Comparison of ENCODE assay signal across 1 cellular context in the genomic region with DNA sequence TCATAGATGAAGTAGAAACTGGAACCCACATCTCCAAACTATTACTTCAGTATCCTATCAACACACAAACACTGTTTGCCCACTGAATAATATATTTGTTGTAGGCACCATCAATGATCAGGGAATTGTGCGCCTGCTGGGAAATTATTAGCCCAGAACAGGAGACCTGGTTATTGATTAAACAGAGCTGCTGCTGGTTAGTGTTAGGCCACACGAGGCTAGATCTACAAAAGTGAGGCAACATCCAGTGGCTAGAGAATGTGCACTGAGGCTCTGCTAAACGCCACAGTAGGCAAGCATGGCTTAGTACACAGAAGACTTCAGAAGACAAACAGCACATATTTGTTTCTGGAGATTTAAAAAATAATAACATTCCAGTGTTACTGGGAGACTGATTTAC.
TF ChIP-seq lines count a peak whose summit lies in the region.

No MANE protein-coding gene starts in this region.

TF ChIP-seq in HepG2, 621 proteins besides CTCF, POLR2A, EP300 and RAD21 (continued from another document and continues in another):
- TF ChIP-seq TBX2 (CRISPR knock-in tag; IDR thresholded peaks at IDR 0.05; ENCODE audit: borderline replicate concordance) (peak; percentile 66; the same call in 1 of the 2 replicates), HNF4G (IDR thresholded peaks at IDR 0.05; ENCODE audit: borderline replicate concordance, low read depth, low read length) (no peak), HNF4G (CRISPR knock-in tag; IDR thresholded peaks at IDR 0.05; ENCODE audit: borderline replicate concordance, low read depth) (no peak), MAFF (IDR thresholded peaks at IDR 0.05; ENCODE audit: low read depth, low read length) (no peak), MATR3 (CRISPR knock-in tag; IDR thresholded peaks at IDR 0.05) (no peak), ZBTB42 (CRISPR knock-in tag; IDR thresholded peaks at IDR 0.05) (no peak), CBX1 (IDR thresholded peaks at IDR 0.05; ENCODE audit: low read depth) (no peak), NONO (IDR thresholded peaks at IDR 0.05) (no peak), NONO (CRISPR knock-in tag; conservative IDR thresholded peaks at IDR 0.05) (no peak), PHB2 (IDR thresholded peaks at IDR 0.05; ENCODE audit: partially characterized antibody) (no peak), HNRNPK (IDR thresholded peaks at IDR 0.05; ENCODE audit: low read depth, low read length, poor library complexity, severe bottlenecking) (no peak), SALL1 (CRISPR knock-in tag; IDR thresholded peaks at IDR 0.05) (peak; percentile 57; the same call in 1 of the 2 replicates), RELA (CRISPR knock-in tag; IDR thresholded peaks at IDR 0.05) (no peak), RFX3 (CRISPR knock-in tag; IDR thresholded peaks at IDR 0.05) (no peak), ZNF350 (CRISPR knock-in tag; IDR thresholded peaks at IDR 0.05; ENCODE audit: borderline replicate concordance, low read depth) (no peak), KAT2B (IDR thresholded peaks at IDR 0.05; ENCODE audit: borderline replicate concordance, low read depth, low read length) (no peak), CENPT (CRISPR knock-in tag; IDR thresholded peaks at IDR 0.05; ENCODE audit: low read depth) (no peak), ZNF160 (CRISPR knock-in tag; IDR thresholded peaks at IDR 0.05) (no peak), SRSF9 (IDR thresholded peaks at IDR 0.05; ENCODE audit: borderline replicate concordance, insufficient read depth, low read depth, low read length, poor library complexity, severe bottlenecking) (no peak), SP2 (CRISPR knock-in tag; IDR thresholded peaks at IDR 0.05) (no peak), TCF12 (IDR thresholded peaks at IDR 0.05) (no peak), TCF12 (CRISPR knock-in tag; IDR thresholded peaks at IDR 0.05) (no peak), THAP11 (CRISPR knock-in tag; IDR thresholded peaks at IDR 0.05) (peak; percentile 57; the same call in 1 of the 2 replicates), ZNF274 (CRISPR knock-in tag; IDR thresholded peaks at IDR 0.05) (no peak), DNMT1 (CRISPR knock-in tag; IDR thresholded peaks at IDR 0.05) (no peak), SALL2 (CRISPR knock-in tag; IDR thresholded peaks at IDR 0.05) (no peak), ZNF225 (CRISPR knock-in tag; IDR thresholded peaks at IDR 0.05) (no peak), ZFP90 (CRISPR knock-in tag; IDR thresholded peaks at IDR 0.05; ENCODE audit: borderline replicate concordance) (no peak), ZMYM4 (CRISPR knock-in tag; IDR thresholded peaks at IDR 0.05) (peak; percentile 54), ZNF577 (CRISPR knock-in tag; IDR thresholded peaks at IDR 0.05; ENCODE audit: borderline replicate concordance, low read depth) (no peak), ZNF207 (IDR thresholded peaks at IDR 0.05; ENCODE audit: borderline replicate concordance) (no peak), DPF2 (CRISPR knock-in tag; IDR thresholded peaks at IDR 0.05; ENCODE audit: borderline replicate concordance, low read depth) (0 out of 2 replicates have a peak, but pooled peaks have one; percentile 32), JARID2 (CRISPR knock-in tag; IDR thresholded peaks at IDR 0.05; ENCODE audit: insufficient replicate concordance) (no peak), ZSCAN30 (CRISPR knock-in tag; IDR thresholded peaks at IDR 0.05) (no peak), NR3C1 (CRISPR knock-in tag; IDR thresholded peaks at IDR 0.05) (no peak), ZNF354B (CRISPR knock-in tag; IDR thresholded peaks at IDR 0.05) (no peak), ZBTB7A (CRISPR knock-in tag; IDR thresholded peaks at IDR 0.05) (no peak), ZNF121 (CRISPR knock-in tag; IDR thresholded peaks at IDR 0.05) (no peak), ZFP82 (CRISPR knock-in tag; IDR thresholded peaks at IDR 0.05; ENCODE audit: borderline replicate concordance) (no peak)
- TF ChIP-seq, protein P1, sequence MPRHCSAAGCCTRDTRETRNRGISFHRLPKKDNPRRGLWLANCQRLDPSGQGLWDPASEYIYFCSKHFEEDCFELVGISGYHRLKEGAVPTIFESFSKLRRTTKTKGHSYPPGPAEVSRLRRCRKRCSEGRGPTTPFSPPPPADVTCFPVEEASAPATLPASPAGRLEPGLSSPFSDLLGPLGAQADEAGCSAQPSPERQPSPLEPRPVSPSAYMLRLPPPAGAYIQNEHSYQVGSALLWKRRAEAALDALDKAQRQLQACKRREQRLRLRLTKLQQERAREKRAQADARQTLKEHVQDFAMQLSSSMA (CRISPR knock-in tag; IDR thresholded peaks at IDR 0.05), result no peak
- TF ChIP-seq, protein P2, sequence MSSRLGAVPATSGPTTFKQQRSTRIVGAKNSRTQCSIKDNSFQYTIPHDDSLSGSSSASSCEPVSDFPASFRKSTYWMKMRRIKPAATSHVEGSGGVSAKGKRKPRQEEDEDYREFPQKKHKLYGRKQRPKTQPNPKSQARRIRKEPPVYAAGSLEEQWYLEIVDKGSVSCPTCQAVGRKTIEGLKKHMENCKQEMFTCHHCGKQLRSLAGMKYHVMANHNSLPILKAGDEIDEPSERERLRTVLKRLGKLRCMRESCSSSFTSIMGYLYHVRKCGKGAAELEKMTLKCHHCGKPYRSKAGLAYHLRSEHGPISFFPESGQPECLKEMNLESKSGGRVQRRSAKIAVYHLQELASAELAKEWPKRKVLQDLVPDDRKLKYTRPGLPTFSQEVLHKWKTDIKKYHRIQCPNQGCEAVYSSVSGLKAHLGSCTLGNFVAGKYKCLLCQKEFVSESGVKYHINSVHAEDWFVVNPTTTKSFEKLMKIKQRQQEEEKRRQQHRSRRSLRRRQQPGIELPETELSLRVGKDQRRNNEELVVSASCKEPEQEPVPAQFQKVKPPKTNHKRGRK (CRISPR knock-in tag; IDR thresholded peaks at IDR 0.05), result no peak
- TF ChIP-seq, protein P3, sequence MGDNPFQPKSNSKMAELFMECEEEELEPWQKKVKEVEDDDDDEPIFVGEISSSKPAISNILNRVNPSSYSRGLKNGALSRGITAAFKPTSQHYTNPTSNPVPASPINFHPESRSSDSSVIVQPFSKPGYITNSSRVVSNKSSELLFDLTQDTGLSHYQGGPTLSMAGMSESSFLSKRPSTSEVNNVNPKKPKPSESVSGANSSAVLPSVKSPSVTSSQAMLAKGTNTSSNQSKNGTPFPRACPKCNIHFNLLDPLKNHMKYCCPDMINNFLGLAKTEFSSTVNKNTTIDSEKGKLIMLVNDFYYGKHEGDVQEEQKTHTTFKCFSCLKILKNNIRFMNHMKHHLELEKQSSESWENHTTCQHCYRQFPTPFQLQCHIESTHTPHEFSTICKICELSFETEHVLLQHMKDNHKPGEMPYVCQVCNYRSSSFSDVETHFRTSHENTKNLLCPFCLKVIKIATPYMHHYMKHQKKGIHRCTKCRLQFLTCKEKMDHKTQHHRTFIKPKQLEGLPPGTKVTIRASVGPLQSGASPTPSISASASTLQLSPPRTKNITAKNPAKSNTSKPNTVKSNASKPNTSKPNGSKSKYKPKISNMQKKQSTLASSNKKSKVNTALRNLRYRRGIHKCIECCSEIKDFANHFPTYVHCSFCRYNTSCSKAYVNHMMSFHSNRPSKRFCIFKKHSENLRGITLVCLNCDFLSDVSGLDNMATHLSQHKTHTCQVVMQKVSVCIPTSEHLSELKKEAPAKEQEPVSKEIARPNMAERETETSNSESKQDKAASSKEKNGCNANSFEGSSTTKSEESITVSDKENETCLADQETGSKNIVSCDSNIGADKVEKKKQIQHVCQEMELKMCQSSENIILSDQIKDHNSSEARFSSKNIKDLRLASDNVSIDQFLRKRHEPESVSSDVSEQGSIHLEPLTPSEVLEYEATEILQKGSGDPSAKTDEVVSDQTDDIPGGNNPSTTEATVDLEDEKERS (CRISPR knock-in tag; IDR thresholded peaks at IDR 0.05), result no peak
- TF ChIP-seq, protein P4, sequence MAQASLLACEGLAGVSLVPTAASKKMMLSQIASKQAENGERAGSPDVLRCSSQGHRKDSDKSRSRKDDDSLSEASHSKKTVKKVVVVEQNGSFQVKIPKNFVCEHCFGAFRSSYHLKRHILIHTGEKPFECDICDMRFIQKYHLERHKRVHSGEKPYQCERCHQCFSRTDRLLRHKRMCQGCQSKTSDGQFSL (CRISPR knock-in tag; IDR thresholded peaks at IDR 0.05), result no peak
- TF ChIP-seq, protein P5, sequence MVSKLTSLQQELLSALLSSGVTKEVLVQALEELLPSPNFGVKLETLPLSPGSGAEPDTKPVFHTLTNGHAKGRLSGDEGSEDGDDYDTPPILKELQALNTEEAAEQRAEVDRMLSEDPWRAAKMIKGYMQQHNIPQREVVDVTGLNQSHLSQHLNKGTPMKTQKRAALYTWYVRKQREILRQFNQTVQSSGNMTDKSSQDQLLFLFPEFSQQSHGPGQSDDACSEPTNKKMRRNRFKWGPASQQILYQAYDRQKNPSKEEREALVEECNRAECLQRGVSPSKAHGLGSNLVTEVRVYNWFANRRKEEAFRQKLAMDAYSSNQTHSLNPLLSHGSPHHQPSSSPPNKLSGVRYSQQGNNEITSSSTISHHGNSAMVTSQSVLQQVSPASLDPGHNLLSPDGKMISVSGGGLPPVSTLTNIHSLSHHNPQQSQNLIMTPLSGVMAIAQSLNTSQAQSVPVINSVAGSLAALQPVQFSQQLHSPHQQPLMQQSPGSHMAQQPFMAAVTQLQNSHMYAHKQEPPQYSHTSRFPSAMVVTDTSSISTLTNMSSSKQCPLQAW (CRISPR knock-in tag; IDR thresholded peaks at IDR 0.05), result peak; percentile 98
- TF ChIP-seq, protein P6, sequence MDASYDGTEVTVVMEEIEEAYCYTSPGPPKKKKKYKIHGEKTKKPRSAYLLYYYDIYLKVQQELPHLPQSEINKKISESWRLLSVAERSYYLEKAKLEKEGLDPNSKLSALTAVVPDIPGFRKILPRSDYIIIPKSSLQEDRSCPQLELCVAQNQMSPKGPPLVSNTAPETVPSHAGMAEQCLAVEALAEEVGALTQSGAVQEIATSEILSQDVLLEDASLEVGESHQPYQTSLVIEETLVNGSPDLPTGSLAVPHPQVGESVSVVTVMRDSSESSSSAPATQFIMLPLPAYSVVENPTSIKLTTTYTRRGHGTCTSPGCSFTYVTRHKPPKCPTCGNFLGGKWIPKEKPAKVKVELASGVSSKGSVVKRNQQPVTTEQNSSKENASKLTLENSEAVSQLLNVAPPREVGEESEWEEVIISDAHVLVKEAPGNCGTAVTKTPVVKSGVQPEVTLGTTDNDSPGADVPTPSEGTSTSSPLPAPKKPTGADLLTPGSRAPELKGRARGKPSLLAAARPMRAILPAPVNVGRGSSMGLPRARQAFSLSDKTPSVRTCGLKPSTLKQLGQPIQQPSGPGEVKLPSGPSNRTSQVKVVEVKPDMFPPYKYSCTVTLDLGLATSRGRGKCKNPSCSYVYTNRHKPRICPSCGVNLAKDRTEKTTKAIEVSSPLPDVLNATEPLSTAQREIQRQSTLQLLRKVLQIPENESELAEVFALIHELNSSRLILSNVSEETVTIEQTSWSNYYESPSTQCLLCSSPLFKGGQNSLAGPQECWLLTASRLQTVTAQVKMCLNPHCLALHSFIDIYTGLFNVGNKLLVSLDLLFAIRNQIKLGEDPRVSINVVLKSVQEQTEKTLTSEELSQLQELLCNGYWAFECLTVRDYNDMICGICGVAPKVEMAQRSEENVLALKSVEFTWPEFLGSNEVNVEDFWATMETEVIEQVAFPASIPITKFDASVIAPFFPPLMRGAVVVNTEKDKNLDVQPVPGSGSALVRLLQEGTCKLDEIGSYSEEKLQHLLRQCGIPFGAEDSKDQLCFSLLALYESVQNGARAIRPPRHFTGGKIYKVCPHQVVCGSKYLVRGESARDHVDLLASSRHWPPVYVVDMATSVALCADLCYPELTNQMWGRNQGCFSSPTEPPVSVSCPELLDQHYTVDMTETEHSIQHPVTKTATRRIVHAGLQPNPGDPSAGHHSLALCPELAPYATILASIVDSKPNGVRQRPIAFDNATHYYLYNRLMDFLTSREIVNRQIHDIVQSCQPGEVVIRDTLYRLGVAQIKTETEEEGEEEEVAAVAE (CRISPR knock-in tag; IDR thresholded peaks at IDR 0.05; ENCODE audit: borderline replicate concordance), result 0 out of 2 replicates have a peak, but pooled peaks have one; percentile 51
- TF ChIP-seq, protein P7, sequence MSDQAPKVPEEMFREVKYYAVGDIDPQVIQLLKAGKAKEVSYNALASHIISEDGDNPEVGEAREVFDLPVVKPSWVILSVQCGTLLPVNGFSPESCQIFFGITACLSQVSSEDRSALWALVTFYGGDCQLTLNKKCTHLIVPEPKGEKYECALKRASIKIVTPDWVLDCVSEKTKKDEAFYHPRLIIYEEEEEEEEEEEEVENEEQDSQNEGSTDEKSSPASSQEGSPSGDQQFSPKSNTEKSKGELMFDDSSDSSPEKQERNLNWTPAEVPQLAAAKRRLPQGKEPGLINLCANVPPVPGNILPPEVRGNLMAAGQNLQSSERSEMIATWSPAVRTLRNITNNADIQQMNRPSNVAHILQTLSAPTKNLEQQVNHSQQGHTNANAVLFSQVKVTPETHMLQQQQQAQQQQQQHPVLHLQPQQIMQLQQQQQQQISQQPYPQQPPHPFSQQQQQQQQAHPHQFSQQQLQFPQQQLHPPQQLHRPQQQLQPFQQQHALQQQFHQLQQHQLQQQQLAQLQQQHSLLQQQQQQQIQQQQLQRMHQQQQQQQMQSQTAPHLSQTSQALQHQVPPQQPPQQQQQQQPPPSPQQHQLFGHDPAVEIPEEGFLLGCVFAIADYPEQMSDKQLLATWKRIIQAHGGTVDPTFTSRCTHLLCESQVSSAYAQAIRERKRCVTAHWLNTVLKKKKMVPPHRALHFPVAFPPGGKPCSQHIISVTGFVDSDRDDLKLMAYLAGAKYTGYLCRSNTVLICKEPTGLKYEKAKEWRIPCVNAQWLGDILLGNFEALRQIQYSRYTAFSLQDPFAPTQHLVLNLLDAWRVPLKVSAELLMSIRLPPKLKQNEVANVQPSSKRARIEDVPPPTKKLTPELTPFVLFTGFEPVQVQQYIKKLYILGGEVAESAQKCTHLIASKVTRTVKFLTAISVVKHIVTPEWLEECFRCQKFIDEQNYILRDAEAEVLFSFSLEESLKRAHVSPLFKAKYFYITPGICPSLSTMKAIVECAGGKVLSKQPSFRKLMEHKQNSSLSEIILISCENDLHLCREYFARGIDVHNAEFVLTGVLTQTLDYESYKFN (CRISPR knock-in tag; conservative IDR thresholded peaks at IDR 0.05), result peak; percentile 73
- TF ChIP-seq, protein P8, sequence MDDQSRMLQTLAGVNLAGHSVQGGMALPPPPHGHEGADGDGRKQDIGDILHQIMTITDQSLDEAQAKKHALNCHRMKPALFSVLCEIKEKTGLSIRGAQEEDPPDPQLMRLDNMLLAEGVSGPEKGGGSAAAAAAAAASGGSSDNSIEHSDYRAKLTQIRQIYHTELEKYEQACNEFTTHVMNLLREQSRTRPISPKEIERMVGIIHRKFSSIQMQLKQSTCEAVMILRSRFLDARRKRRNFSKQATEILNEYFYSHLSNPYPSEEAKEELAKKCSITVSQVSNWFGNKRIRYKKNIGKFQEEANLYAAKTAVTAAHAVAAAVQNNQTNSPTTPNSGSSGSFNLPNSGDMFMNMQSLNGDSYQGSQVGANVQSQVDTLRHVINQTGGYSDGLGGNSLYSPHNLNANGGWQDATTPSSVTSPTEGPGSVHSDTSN (CRISPR knock-in tag; IDR thresholded peaks at IDR 0.05; ENCODE audit: borderline replicate concordance), result no peak
